ENCODE assay signal across 8 cellular contexts in the genomic region with DNA sequence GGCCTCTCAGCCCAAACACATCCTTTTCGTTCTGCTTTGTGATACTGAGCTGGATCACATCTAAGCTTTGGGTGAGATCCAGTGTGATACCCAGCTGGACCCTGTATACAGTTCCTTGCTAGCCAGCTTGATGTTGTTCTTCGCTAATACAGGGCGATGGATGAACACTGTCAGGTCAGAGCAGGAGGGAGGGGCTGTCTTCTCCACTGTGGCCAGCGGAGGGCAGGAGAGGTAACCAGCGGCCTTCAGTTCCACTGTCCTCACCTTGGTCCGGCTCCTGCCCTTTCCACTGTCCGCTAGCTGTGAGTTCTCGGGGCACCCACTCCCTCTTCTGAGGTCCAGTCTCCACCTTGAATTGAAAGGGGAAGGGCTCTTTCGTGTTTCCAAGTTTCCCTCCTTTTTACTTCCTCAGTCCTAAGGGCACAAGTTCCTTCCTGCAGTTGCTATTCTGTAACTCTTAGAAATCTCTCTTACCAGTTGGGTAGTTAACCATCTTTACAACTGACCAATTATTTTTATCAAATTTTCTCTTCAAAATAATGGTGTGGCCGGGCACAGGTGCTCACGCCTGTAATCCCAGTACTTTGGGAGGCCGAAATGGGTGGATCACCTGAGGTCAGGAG. TPM values are rescaled to one million over a fixed set of nuclear protein-coding genes. Genes with fewer than 3 reads are reported as not detected.
DNase-seq lines count a peak whose midpoint lies in the region; ATAC-seq and TF ChIP-seq lines count a peak whose summit lies in the region.

No MANE protein-coding gene starts in this region.

- CTCF ChIA-PET in GM10248 (lab: Yijun Ruan, JAX) (interaction anchor here (0.7 to 14.2 kb wide), 12 partner anchors 12 to 101 kb away, joined by 3 to 246 read pairs (median 36); partner anchors contain the start of gene ZSCAN10), PC-9 (lab: Charles Lee) (interaction anchor here (0.6 to 0.7 kb wide), 3 partner anchors 21 to 1006 kb away, joined by 3 to 5 read pairs (median 4); no protein-coding TSS in a partner anchor)

- peaks cover 14% of the 10 kb centered on the region for H3K4me1 ChIP-seq in PC-9 (replicated peaks; ENCODE audit: insufficient read depth)

- no TSS peak for BruUV-seq in PC-9 (replicated peaks; lab: Mats Ljungman, UMichigan)

- POLR2A ChIA-PET in GM10248 (lab: Yijun Ruan, JAX): no interaction called here
- POLR2A ChIA-PET in PC-9 (lab: Charles Lee; ENCODE audit: unreplicated experiment): interaction anchor here (0.7 kb wide), 1 partner anchor 28 kb away, joined by 4 read pairs; no protein-coding TSS in a partner anchor

- H3F3A ChIP-seq in PC-9 (ENCODE audit: insufficient read depth, low read depth): peaks cover 54% of the 10 kb centered on the region

- no peaks in the 10 kb centered on the region for H3K9me3 ChIP-seq in PC-9 (ENCODE audit: insufficient read depth, low read depth)

- H3K27ac ChIP-seq in 22Rv1 (peak overlapping the region; percentile 31; the same call in 1 of the 2 replicates), PC-9 (no peak overlapping the region)

- H3K9me2 ChIP-seq in PC-9 (ENCODE audit: insufficient read depth): no peaks in the 10 kb centered on the region

- peak; percentile 81 for TF ChIP-seq CTCF in 22Rv1 (IDR thresholded peaks at IDR 0.05)
- peak; percentile 62 for TF ChIP-seq CTCF in GM10248 (IDR thresholded peaks at IDR 0.05; ENCODE audit: control extremely low read depth, extremely low read depth, low read depth, missing control alignments)
- peak; percentile 67 for TF ChIP-seq CTCF in PC-9 (conservative IDR thresholded peaks at IDR 0.05)

- H3K4me2 ChIP-seq in PC-9: no peak overlapping the region

- peaks cover 5% of the 10 kb centered on the region; the same call in 1 of the 2 replicates for H4K20me1 ChIP-seq in PC-9 (ENCODE audit: insufficient read depth)

- H3K79me2 ChIP-seq in PC-9 (ENCODE audit: low read depth): peaks cover 38% of the 10 kb centered on the region

- intact Hi-C loops in PC-9 (cut with micrococcal nuclease; ENCODE audit: unreplicated experiment): loop anchor here (5.0 kb wide), 1 partner anchor 35 kb away; no protein-coding TSS in a partner anchor

- ATAC-seq in GM21619 (IDR thresholded peaks at IDR 0.05; ENCODE audit: unreplicated experiment) (no peak), HG03565 (IDR thresholded peaks at IDR 0.05; ENCODE audit: unreplicated experiment) (no peak)

- H2AFZ ChIP-seq in PC-9: no peak overlapping the region

- no peaks in the 10 kb centered on the region for H3K27me3 ChIP-seq in PC-9 (ENCODE audit: insufficient read depth, low read depth)

- H3K36me3 ChIP-seq in PC-9 (ENCODE audit: low read depth): no peaks in the 10 kb centered on the region

- H3K4me3 ChIP-seq in PC-9: no peak overlapping the region

- no peak for DNase-seq in GM10248 (ENCODE audit: extremely low spot score)
- DNase-seq in PC-9: peak in 1 of 2 experiments; percentile 61
- DNase-seq in activated naive CD4-positive, alpha-beta T cell treated with anti-CD3 and anti-CD28 coated beads, Interleukin-2, amount 50 U/mL, for 16 hours: peak; percentile 57
- DNase-seq in kidney glomerular epithelial cell (lab: John Stamatoyannopoulos, UW): peak; percentile 16
- DNase-seq in mesenteric fat pad (ENCODE audit: low spot score): no peak

RNA-seq across cellular contexts. Expression of gene ZNF213, which starts 3.0 kb away (rescaled TPM):
- 15.9 and 17.7 TPM in 2 replicates for total RNA-seq in PC-9 (2021)
- 6.0 TPM for total RNA-seq in mesenteric fat pad

RNA-seq across cellular contexts. Expression of gene ZNF205, which starts 19.5 kb away (rescaled TPM):
- total RNA-seq in PC-9 (2021): 17.4 and 18.0 TPM in 2 replicates
- total RNA-seq in mesenteric fat pad: 6.1 TPM

RNA-seq across cellular contexts. Expression of gene ZSCAN10, which starts 32.8 kb away (rescaled TPM):
- total RNA-seq in PC-9 (2021): 0.23 TPM in 1 of 2 replicates, not detected in the other
- total RNA-seq in mesenteric fat pad: not detected

RNA-seq across cellular contexts. Expression of gene OR1F1, which starts 56.1 kb away (rescaled TPM):
- total RNA-seq in PC-9 (2021) (1.2 and 1.4 TPM in 2 replicates), mesenteric fat pad (not detected)

Comparison
In these comparisons a context has a peak if more than half of its experiments do, and no peak if none do; other contexts are left out.
1. DNase-seq: peak in activated naive CD4-positive, alpha-beta T cell treated with anti-CD3 and anti-CD28 coated beads, Interleukin-2, amount 50 U/mL, for 16 hours (single experiment) and kidney glomerular epithelial cell (single experiment); none in GM10248 (single experiment) and mesenteric fat pad (single experiment).
2. Peak in every context shown above with its lines, with median percentiles within 50 percentile points of each other: CTCF ChIP-seq.